1 cellular context compared by ENCODE assay signal in genomic region chr4:6749340-6750171, GRCh38.
A peak's percentile ranks its signal among the peaks of the same experiment; 100 is the strongest.
TF ChIP-seq lines count a peak whose summit lies in the region.

No MANE protein-coding gene starts in this region.

TF ChIP-seq in HepG2, 621 proteins besides CTCF, POLR2A, EP300 and RAD21 (continued from another document and continues in another):
- peak; percentile 81 for TF ChIP-seq DRAP1 (CRISPR knock-in tag; IDR thresholded peaks at IDR 0.05)
- no peak for TF ChIP-seq RFX3 (CRISPR knock-in tag; IDR thresholded peaks at IDR 0.05)
- TF ChIP-seq PHF20 (CRISPR knock-in tag; IDR thresholded peaks at IDR 0.05): peak; percentile 15; the same call in 1 of the 2 replicates
- peak; percentile 39; the same call in 1 of the 2 replicates for TF ChIP-seq ZBTB34 (CRISPR knock-in tag; IDR thresholded peaks at IDR 0.05)
- TF ChIP-seq, protein P1, sequence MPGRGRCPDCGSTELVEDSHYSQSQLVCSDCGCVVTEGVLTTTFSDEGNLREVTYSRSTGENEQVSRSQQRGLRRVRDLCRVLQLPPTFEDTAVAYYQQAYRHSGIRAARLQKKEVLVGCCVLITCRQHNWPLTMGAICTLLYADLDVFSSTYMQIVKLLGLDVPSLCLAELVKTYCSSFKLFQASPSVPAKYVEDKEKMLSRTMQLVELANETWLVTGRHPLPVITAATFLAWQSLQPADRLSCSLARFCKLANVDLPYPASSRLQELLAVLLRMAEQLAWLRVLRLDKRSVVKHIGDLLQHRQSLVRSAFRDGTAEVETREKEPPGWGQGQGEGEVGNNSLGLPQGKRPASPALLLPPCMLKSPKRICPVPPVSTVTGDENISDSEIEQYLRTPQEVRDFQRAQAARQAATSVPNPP (CRISPR knock-in tag; IDR thresholded peaks at IDR 0.05): no peak
- TF ChIP-seq HMGXB3 (CRISPR knock-in tag; IDR thresholded peaks at IDR 0.05; ENCODE audit: borderline replicate concordance): no peak
- TF ChIP-seq IKZF4 (CRISPR knock-in tag; IDR thresholded peaks at IDR 0.05; ENCODE audit: borderline replicate concordance, low read depth, not compliant biosample characterization): no peak
- peak; percentile 80 for TF ChIP-seq TFDP2 (CRISPR knock-in tag; IDR thresholded peaks at IDR 0.05)
- no peak for TF ChIP-seq ATF1 (CRISPR knock-in tag; IDR thresholded peaks at IDR 0.05)
- TF ChIP-seq, protein P2, sequence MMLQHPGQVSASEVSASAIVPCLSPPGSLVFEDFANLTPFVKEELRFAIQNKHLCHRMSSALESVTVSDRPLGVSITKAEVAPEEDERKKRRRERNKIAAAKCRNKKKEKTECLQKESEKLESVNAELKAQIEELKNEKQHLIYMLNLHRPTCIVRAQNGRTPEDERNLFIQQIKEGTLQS (CRISPR knock-in tag; IDR thresholded peaks at IDR 0.05): peak; percentile 82; the same call in 1 of the 2 replicates
- peak; percentile 90 for TF ChIP-seq ZNF430 (CRISPR knock-in tag; IDR thresholded peaks at IDR 0.05)
- 0 out of 2 replicates have a peak, but pooled peaks have one; percentile 30 for TF ChIP-seq ZNF253 (CRISPR knock-in tag; IDR thresholded peaks at IDR 0.05; ENCODE audit: borderline replicate concordance)
- TF ChIP-seq TFDP1 (CRISPR knock-in tag; IDR thresholded peaks at IDR 0.05; ENCODE audit: borderline replicate concordance): peak; percentile 88; the same call in 1 of the 2 replicates
- TF ChIP-seq ZNF607 (CRISPR knock-in tag; IDR thresholded peaks at IDR 0.05; ENCODE audit: borderline replicate concordance): peak; percentile 83
- no peak for TF ChIP-seq TEF (CRISPR knock-in tag; IDR thresholded peaks at IDR 0.05)
- TF ChIP-seq GMEB2 (CRISPR knock-in tag; IDR thresholded peaks at IDR 0.05; ENCODE audit: low read depth): no peak
- 0 out of 2 replicates have a peak, but pooled peaks have one; percentile 68 for TF ChIP-seq DMAP1 (CRISPR knock-in tag; IDR thresholded peaks at IDR 0.05)
- TF ChIP-seq, protein P3, sequence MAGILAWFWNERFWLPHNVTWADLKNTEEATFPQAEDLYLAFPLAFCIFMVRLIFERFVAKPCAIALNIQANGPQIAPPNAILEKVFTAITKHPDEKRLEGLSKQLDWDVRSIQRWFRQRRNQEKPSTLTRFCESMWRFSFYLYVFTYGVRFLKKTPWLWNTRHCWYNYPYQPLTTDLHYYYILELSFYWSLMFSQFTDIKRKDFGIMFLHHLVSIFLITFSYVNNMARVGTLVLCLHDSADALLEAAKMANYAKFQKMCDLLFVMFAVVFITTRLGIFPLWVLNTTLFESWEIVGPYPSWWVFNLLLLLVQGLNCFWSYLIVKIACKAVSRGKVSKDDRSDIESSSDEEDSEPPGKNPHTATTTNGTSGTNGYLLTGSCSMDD (CRISPR knock-in tag; IDR thresholded peaks at IDR 0.05): no peak
- TF ChIP-seq ZNF503 (CRISPR knock-in tag; IDR thresholded peaks at IDR 0.05): 0 out of 2 replicates have a peak, but pooled peaks have one; percentile 36
- TF ChIP-seq NR2C2 (CRISPR knock-in tag; IDR thresholded peaks at IDR 0.05; ENCODE audit: borderline replicate concordance): peak; percentile 81
- no peak for TF ChIP-seq CC2D1A (CRISPR knock-in tag; IDR thresholded peaks at IDR 0.05)
- 0 out of 2 replicates have a peak, but pooled peaks have one; percentile 67 for TF ChIP-seq ZNF431 (CRISPR knock-in tag; IDR thresholded peaks at IDR 0.05; ENCODE audit: borderline replicate concordance, low read depth)
- TF ChIP-seq MATR3 (CRISPR knock-in tag; IDR thresholded peaks at IDR 0.05): no peak
- TF ChIP-seq SAP130 (CRISPR knock-in tag; IDR thresholded peaks at IDR 0.05; ENCODE audit: low read depth): peak; percentile 99
- TF ChIP-seq, protein P4, sequence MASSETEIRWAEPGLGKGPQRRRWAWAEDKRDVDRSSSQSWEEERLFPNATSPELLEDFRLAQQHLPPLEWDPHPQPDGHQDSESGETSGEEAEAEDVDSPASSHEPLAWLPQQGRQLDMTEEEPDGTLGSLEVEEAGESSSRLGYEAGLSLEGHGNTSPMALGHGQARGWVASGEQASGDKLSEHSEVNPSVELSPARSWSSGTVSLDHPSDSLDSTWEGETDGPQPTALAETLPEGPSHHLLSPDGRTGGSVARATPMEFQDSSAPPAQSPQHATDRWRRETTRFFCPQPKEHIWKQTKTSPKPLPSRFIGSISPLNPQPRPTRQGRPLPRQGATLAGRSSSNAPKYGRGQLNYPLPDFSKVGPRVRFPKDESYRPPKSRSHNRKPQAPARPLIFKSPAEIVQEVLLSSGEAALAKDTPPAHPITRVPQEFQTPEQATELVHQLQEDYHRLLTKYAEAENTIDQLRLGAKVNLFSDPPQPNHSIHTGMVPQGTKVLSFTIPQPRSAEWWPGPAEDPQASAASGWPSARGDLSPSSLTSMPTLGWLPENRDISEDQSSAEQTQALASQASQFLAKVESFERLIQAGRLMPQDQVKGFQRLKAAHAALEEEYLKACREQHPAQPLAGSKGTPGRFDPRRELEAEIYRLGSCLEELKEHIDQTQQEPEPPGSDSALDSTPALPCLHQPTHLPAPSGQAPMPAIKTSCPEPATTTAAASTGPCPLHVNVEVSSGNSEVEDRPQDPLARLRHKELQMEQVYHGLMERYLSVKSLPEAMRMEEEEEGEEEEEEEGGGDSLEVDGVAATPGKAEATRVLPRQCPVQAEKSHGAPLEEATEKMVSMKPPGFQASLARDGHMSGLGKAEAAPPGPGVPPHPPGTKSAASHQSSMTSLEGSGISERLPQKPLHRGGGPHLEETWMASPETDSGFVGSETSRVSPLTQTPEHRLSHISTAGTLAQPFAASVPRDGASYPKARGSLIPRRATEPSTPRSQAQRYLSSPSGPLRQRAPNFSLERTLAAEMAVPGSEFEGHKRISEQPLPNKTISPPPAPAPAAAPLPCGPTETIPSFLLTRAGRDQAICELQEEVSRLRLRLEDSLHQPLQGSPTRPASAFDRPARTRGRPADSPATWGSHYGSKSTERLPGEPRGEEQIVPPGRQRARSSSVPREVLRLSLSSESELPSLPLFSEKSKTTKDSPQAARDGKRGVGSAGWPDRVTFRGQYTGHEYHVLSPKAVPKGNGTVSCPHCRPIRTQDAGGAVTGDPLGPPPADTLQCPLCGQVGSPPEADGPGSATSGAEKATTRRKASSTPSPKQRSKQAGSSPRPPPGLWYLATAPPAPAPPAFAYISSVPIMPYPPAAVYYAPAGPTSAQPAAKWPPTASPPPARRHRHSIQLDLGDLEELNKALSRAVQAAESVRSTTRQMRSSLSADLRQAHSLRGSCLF (CRISPR knock-in tag; IDR thresholded peaks at IDR 0.05; ENCODE audit: borderline replicate concordance): no peak
- 0 out of 2 replicates have a peak, but pooled peaks have one; percentile 56 for TF ChIP-seq ZFP90 (CRISPR knock-in tag; IDR thresholded peaks at IDR 0.05; ENCODE audit: borderline replicate concordance)
- TF ChIP-seq SRSF4 (IDR thresholded peaks at IDR 0.05; ENCODE audit: low read depth, low read length, poor library complexity, severe bottlenecking): no peak
- TF ChIP-seq ZNF234 (CRISPR knock-in tag; conservative IDR thresholded peaks at IDR 0.05): no peak; the same call in 1 of the 2 replicates
- TF ChIP-seq ZNF747 (CRISPR knock-in tag; IDR thresholded peaks at IDR 0.05; ENCODE audit: borderline replicate concordance): peak; percentile 39; the same call in 1 of the 2 replicates
- TF ChIP-seq RBFOX2 (IDR thresholded peaks at IDR 0.05; ENCODE audit: low read depth, low read length): peak; percentile 78
- peak; percentile 57; the same call in 1 of the 2 replicates for TF ChIP-seq MTF2 (CRISPR knock-in tag; IDR thresholded peaks at IDR 0.05; ENCODE audit: borderline replicate concordance)
- TF ChIP-seq SMAD3 (CRISPR knock-in tag; IDR thresholded peaks at IDR 0.05): no peak; the same call in 1 of the 2 replicates
- no peak for TF ChIP-seq AGO2 (optimal IDR thresholded peaks at IDR 0.05; ENCODE audit: low read depth, low read length)
- TF ChIP-seq ZNF850 (CRISPR knock-in tag; conservative IDR thresholded peaks at IDR 0.05): no peak
- TF ChIP-seq HDAC6 (IDR thresholded peaks at IDR 0.05; ENCODE audit: low read depth, low read length): no peak
- TF ChIP-seq ARHGAP35 (CRISPR knock-in tag; IDR thresholded peaks at IDR 0.05; ENCODE audit: borderline replicate concordance): peak; percentile 36; the same call in 1 of the 2 replicates
- TF ChIP-seq RXRB (CRISPR knock-in tag; IDR thresholded peaks at IDR 0.05; ENCODE audit: borderline replicate concordance): peak; percentile 90
- TF ChIP-seq ZNF616 (CRISPR knock-in tag; IDR thresholded peaks at IDR 0.05; ENCODE audit: low read depth): no peak
